Comparison of ENCODE assay signal across 36 cellular contexts in the genomic region with DNA sequence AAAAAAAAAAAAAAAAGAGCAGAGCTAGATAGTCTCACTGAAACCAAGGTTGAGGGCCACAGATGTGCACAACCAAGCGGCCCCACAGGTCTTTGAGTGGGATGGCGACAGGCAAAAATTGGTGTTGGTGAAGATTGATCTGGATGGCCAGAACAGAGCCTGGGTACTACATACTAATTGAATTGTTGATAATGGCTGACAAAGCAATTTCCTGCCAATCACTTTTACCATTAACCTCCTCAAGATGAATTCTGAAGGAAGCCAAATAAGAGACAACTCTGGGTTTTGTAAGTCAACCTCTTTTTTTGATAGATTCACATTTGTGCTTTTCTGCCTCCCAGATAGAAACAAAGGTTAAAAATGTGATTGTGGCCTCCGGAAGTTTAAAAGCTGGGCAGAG. TPM values are rescaled to one million over a fixed set of nuclear protein-coding genes. Genes with fewer than 3 reads are reported as not detected.
"Had no signal": no experiment of that assay in that cellular context is flagged by ENCODE, and none has a peak within 500 bp of the region (broad histone marks: within the 10 kb centered on the region; RNA-seq: fewer than 3 reads in every experiment).

No MANE protein-coding gene starts in this region.

- H3K36me3 ChIP-seq: neutrophil, ovary, spleen, suprapubic skin, tibial artery, transverse colon, upper lobe of right lung, uterus had no signal

- H3K4me3 Mint-ChIP-seq: naive thymus-derived CD8-positive, alpha-beta T cell; natural killer cell treated with Interleukin-12 subunit alpha and Interleukin-12 subunit beta and Interleukin-15 and Interleukin-18, amount 100 ng/mL, for 72 hours; nephron progenitor cell; neural crest cell; stimulated activated memory B cell treated with anti-CD40 and anti-IgM and Interleukin-4, amounts not matched to agents 10 μg/mL and 1 μg/mL and 100 μg/mL, for 72 hours; stimulated activated naive CD8-positive, alpha-beta T cell treated with anti-CD3 and anti-CD28 coated beads, Interleukin-15, amount 100 ng/mL, for 72 hours; type B pancreatic cell had no signal

- H3K27ac Mint-ChIP-seq: naive thymus-derived CD8-positive, alpha-beta T cell; natural killer cell treated with Interleukin-12 subunit alpha and Interleukin-12 subunit beta and Interleukin-15 and Interleukin-18, amount 100 ng/mL, for 72 hours; nephron progenitor cell; progenitor cell of endocrine pancreas; stimulated activated memory B cell treated with anti-CD40 and anti-IgM and Interleukin-4, amounts not matched to agents 10 μg/mL and 1 μg/mL and 100 μg/mL, for 72 hours; stimulated activated naive CD8-positive, alpha-beta T cell treated with anti-CD3 and anti-CD28 coated beads, Interleukin-15, amount 100 ng/mL, for 72 hours; type B pancreatic cell had no signal

- H3K4me1 Mint-ChIP-seq: nephron progenitor cell; neural crest cell; stimulated activated memory B cell treated with anti-CD40 and anti-IgM and Interleukin-4, amounts not matched to agents 10 μg/mL and 1 μg/mL and 100 μg/mL, for 72 hours; stimulated activated naive CD8-positive, alpha-beta T cell treated with anti-CD3 and anti-CD28 coated beads, Interleukin-15, amount 100 ng/mL, for 72 hours had no signal

- ATAC-seq: naive thymus-derived CD8-positive, alpha-beta T cell; natural killer cell treated with Interleukin-12 subunit alpha and Interleukin-12 subunit beta and Interleukin-15 and Interleukin-18, amount 100 ng/mL, for 72 hours; psoas muscle; right cardiac atrium; sciatic nerve; stimulated activated memory B cell treated with anti-CD40 and anti-IgM and Interleukin-4, amounts not matched to agents 10 μg/mL and 1 μg/mL and 100 μg/mL, for 72 hours; stimulated activated naive CD8-positive, alpha-beta T cell treated with anti-CD3 and anti-CD28 coated beads, Interleukin-15, amount 100 ng/mL, for 72 hours; stimulated activated naive CD8-positive, alpha-beta T cell treated with anti-CD3 and anti-CD28 coated beads, Interleukin-15, Interleukin-2, amounts not matched to agents 100 U/mL and 50 U/mL, for 24 hours; upper lobe of right lung had no signal

- H2AFZ ChIP-seq: parathyroid adenoma had no signal

- H3K4me2 ChIP-seq: smooth muscle cell had no signal

- H3K9ac ChIP-seq: parathyroid adenoma had no signal

- H3K27ac ChIP-seq: neutrophil, ovary, parathyroid adenoma, psoas muscle, skin epidermis, spleen, suprapubic skin, testis, tibial artery, transverse colon, upper lobe of right lung, uterus had no signal

- H3K4me1 ChIP-seq: parathyroid adenoma, psoas muscle, spleen, suprapubic skin, testis, tibial artery, transverse colon, upper lobe of right lung, uterus had no signal

- H3K4me3 ChIP-seq: ovary, psoas muscle, skin epidermis, smooth muscle cell, spleen, suprapubic skin, testis, tibial artery, transverse colon, upper lobe of right lung, uterus had no signal

- DNase-seq: naive thymus-derived CD8-positive, alpha-beta T cell; nephron progenitor cell; nucleus accumbens; ovary; posterior cingulate gyrus; psoas muscle; right cardiac atrium; spleen; stimulated activated CD4-positive, alpha-beta T cell treated with anti-CD3 and anti-CD28 coated beads, Interleukin-12 subunit alpha, Interleukin-12 subunit beta, amount 100 ng/mL, for 4 hours; stimulated activated CD4-positive, alpha-beta T cell treated with anti-CD3 and anti-CD28 coated beads, Interleukin-1b, Interleukin-23, amount 100 ng/mL, for 48 hours; stimulated activated CD4-positive, alpha-beta T cell treated with anti-CD3 and anti-CD28 coated beads, Interleukin-4, amount 100 ng/mL, for 1 hour; stimulated activated CD4-positive, alpha-beta T cell treated with anti-CD3 and anti-CD28 coated beads, Interleukin-4, amount 100 ng/mL, for 4 hours; stimulated activated CD8-positive, alpha-beta memory T cell treated with anti-CD3 and anti-CD28 coated beads, Interleukin-4, amount 100 ng/mL, for 48 hours; stimulated activated naive CD4-positive, alpha-beta T cell; stimulated activated naive CD8-positive, alpha-beta T cell treated with anti-CD3 and anti-CD28 coated beads, Interleukin-15, amount 100 ng/mL, for 72 hours; stimulated activated naive CD8-positive, alpha-beta T cell treated with anti-CD3 and anti-CD28 coated beads, Interleukin-15, Interleukin-2, amounts not matched to agents 100 U/mL and 50 U/mL, for 24 hours; substantia nigra; testis; tibial artery; transverse colon; upper lobe of right lung; uterus had no signal

- H3K9me3 ChIP-seq: neutrophil, ovary, psoas muscle, spleen, suprapubic skin, testis, tibial artery, transverse colon, upper lobe of right lung, uterus had no signal

- H3K27me3 ChIP-seq: ovary, testis, uterus had no signal

- H3K36me3 Mint-ChIP-seq: naive thymus-derived CD8-positive, alpha-beta T cell; natural killer cell treated with Interleukin-12 subunit alpha and Interleukin-12 subunit beta and Interleukin-15 and Interleukin-18, amount 100 ng/mL, for 72 hours; stimulated activated memory B cell treated with anti-CD40 and anti-IgM and Interleukin-4, amounts not matched to agents 10 μg/mL and 1 μg/mL and 100 μg/mL, for 72 hours; type B pancreatic cell had no signal

- H3K9me3 Mint-ChIP-seq: naive thymus-derived CD8-positive, alpha-beta T cell; natural killer cell treated with Interleukin-12 subunit alpha and Interleukin-12 subunit beta and Interleukin-15 and Interleukin-18, amount 100 ng/mL, for 72 hours; neural crest cell; stimulated activated memory B cell treated with anti-CD40 and anti-IgM and Interleukin-4, amounts not matched to agents 10 μg/mL and 1 μg/mL and 100 μg/mL, for 72 hours; type B pancreatic cell had no signal

RNA-seq across cellular contexts. Expression of gene CDRT15, which starts 44.9 kb away (rescaled TPM):
- total RNA-seq: naive thymus-derived CD8-positive, alpha-beta T cell; natural killer cell treated with Interleukin-12 subunit alpha and Interleukin-12 subunit beta and Interleukin-15 and Interleukin-18, amount 100 ng/mL, for 72 hours; neural crest cell; omental fat pad; ovary; progenitor cell of endocrine pancreas; psoas muscle; renal cortical epithelial cell; right cardiac atrium; sciatic nerve; smooth muscle cell; spleen; suprapubic skin; transverse colon; upper lobe of right lung; urinary bladder; uterus had no signal
- polyA plus RNA-seq: ovary, psoas muscle, right cardiac atrium, smooth muscle cell, spleen, urinary bladder had no signal
